Comparison of ENCODE assay signal across 31 cellular contexts in the genomic region with DNA sequence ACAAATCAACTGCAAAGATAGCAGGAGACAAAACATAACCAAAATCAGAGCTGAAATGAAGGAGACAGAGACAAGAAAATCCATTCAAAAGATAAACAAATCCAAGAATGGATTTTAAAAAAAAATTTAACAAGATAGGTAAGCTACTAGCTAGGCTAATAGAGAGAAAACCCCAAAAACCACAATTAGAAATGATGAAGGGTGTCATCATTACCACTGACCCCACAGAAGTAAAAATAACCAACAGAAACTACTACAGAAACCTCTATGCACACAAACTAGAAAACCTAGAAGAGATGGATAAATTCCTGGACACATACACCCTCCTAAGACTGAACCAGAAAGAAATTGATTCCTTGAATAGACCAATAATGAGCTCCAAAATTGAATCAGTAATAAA.
"Had no signal": no experiment of that assay in that cellular context is flagged by ENCODE, and none has a peak within 500 bp of the region (broad histone marks: within the 10 kb centered on the region; RNA-seq: fewer than 3 reads in every experiment).

No MANE protein-coding gene starts in this region.

- H3K4me3 ChIP-seq: MG63, SJCRH30, SK-N-MC had no signal

- FAIRE-seq: bronchial epithelial cell had no signal

- H3K27ac ChIP-seq: SJCRH30, SK-N-MC, WERI-Rb-1 had no signal

- H3K27me3 ChIP-seq: MG63, SJCRH30 had no signal

- H3K9me3 ChIP-seq: SJCRH30 had no signal

- DNase-seq: activated CD4-positive, alpha-beta memory T cell treated with anti-CD3 and anti-CD28 coated beads, Interleukin-2, amount 10 ng/mL, durations not matched to agents 7 days and 5 days; activated CD4-positive, alpha-beta T cell treated with anti-CD3 and anti-CD28 coated beads for 1 hour; activated CD4-positive, alpha-beta T cell treated with anti-CD3 and anti-CD28 coated beads for 48 hours; activated CD4-positive, CD25-positive, alpha-beta regulatory T cell; activated CD8-positive, alpha-beta memory T cell treated with anti-CD3 and anti-CD28 coated beads for 24 hours; activated CD8-positive, alpha-beta memory T cell treated with anti-CD3 and anti-CD28 coated beads, Interleukin-2, amount 10 ng/mL, durations not matched to agents 7 days and 5 days; activated CD8-positive, alpha-beta memory T cell treated with anti-CD3 and anti-CD28 coated beads, Interleukin-2, amount 50 U/mL, for 48 hours; activated effector memory CD4-positive, alpha-beta T cell treated with Interleukin-2 at 50 U/mL for 16 hours; activated naive CD4-positive, alpha-beta T cell treated with anti-CD3 and anti-CD28 coated beads, Interleukin-2, amount 10 ng/mL, durations not matched to agents 7 days and 5 days; activated naive CD8-positive, alpha-beta T cell treated with anti-CD3 and anti-CD28 coated beads, Interleukin-2, amount 50 U/mL, for 24 hours; activated T-cell treated with anti-CD3 and anti-CD28 coated beads, Interleukin-2, amount 50 U/mL, for 48 hours; anterior cingulate cortex; caudate nucleus; MG63; MV-4-11; NCI-H1092; NCI-H187 treated with DMSO at 0.1 percent for 48 hours; NCI-H2081; NCI-H2171 treated with DMSO at 0.1 percent for 48 hours; NCI-H2227 treated with DMSO at 0.1 percent for 48 hours; NCI-H446; NCI-H510A treated with DMSO at 0.1 percent for 48 hours; NCI-H526 treated with DMSO at 0.1 percent for 48 hours; NCI-H82; SHP77; SJCRH30; T1000; WERI-Rb-1 had no signal

- ATAC-seq: activated CD8-positive, alpha-beta memory T cell treated with anti-CD3 and anti-CD28 coated beads, Interleukin-2, amount 10 ng/mL, durations not matched to agents 7 days and 5 days; activated naive CD8-positive, alpha-beta T cell treated with anti-CD3 and anti-CD28 coated beads, Interleukin-2, amount 50 U/mL, for 24 hours; Panc1 had no signal

- H3K36me3 ChIP-seq: MG63, SJCRH30, WERI-Rb-1 had no signal
